15 cellular contexts compared by ENCODE assay signal in genomic region chr5:66909364-66909763, GRCh38.
A peak's percentile ranks its signal among the peaks of the same experiment; 100 is the strongest.
DNase-seq lines count a peak whose midpoint lies in the region; ATAC-seq and TF ChIP-seq lines count a peak whose summit lies in the region.
"Had no signal": no experiment of that assay in that cellular context is flagged by ENCODE, and none has a peak within 500 bp of the region (broad histone marks: within the 10 kb centered on the region; RNA-seq: fewer than 3 reads in every experiment).

No MANE protein-coding gene starts in this region.

- H3K4me1 Mint-ChIP-seq in activated naive CD8-positive, alpha-beta T cell treated with anti-CD3 and anti-CD28 coated beads, Interleukin-2, amount 50 U/mL, for 24 hours, result peaks cover 4% of the 10 kb centered on the region
- peaks cover 4% of the 10 kb centered on the region for H3K4me1 Mint-ChIP-seq in activated naive CD8-positive, alpha-beta T cell treated with anti-CD3 and anti-CD28 coated beads for 36 hours
- peaks cover 9% of the 10 kb centered on the region for H3K4me1 Mint-ChIP-seq in stimulated activated naive CD8-positive, alpha-beta T cell treated with anti-CD3 and anti-CD28 coated beads, Interleukin-15, Interleukin-2, amounts not matched to agents 100 ng/mL and 50 ng/mL, for 24 hours (ENCODE audit: low read depth)

- intact Hi-C loops in mucosa of descending colon (cut with DNase I, micrococcal nuclease), result no loop called here

- TF ChIP-seq CTCF in cardiac fibroblast (IDR thresholded peaks at IDR 0.05; ENCODE audit: low read depth, low read length) (no peak), mucosa of descending colon (IDR thresholded peaks at IDR 0.05) (no peak)

- no peaks in the 10 kb centered on the region for H3K36me3 ChIP-seq in mucosa of descending colon (ENCODE audit: low read depth)
- H3K36me3 ChIP-seq: BLaER1 treated with 17β-estradiol and CSF1 and Interleukin-3, amounts not matched to agents 10 nM and 100 nM had no signal

- H3K36me3 Mint-ChIP-seq in activated naive CD8-positive, alpha-beta T cell treated with anti-CD3 and anti-CD28 coated beads, Interleukin-2, amount 50 U/mL, for 24 hours (ENCODE audit: low read depth), result no peaks in the 10 kb centered on the region
- H3K36me3 Mint-ChIP-seq in activated naive CD8-positive, alpha-beta T cell treated with anti-CD3 and anti-CD28 coated beads for 36 hours, result no peaks in the 10 kb centered on the region
- H3K36me3 Mint-ChIP-seq in stimulated activated naive CD8-positive, alpha-beta T cell treated with anti-CD3 and anti-CD28 coated beads, Interleukin-15, Interleukin-2, amounts not matched to agents 100 ng/mL and 50 ng/mL, for 24 hours (ENCODE audit: low read depth), result no peaks in the 10 kb centered on the region
- H3K36me3 Mint-ChIP-seq: CD4-positive, CD25-positive, alpha-beta regulatory T cell had no signal

- peaks cover 4% of the 10 kb centered on the region for H3K27me3 Mint-ChIP-seq in activated naive CD8-positive, alpha-beta T cell treated with anti-CD3 and anti-CD28 coated beads, Interleukin-2, amount 50 U/mL, for 24 hours
- H3K27me3 Mint-ChIP-seq in activated naive CD8-positive, alpha-beta T cell treated with anti-CD3 and anti-CD28 coated beads for 36 hours, result no peaks in the 10 kb centered on the region
- peaks cover 4% of the 10 kb centered on the region for H3K27me3 Mint-ChIP-seq in stimulated activated naive CD8-positive, alpha-beta T cell treated with anti-CD3 and anti-CD28 coated beads, Interleukin-15, Interleukin-2, amounts not matched to agents 100 ng/mL and 50 ng/mL, for 24 hours
- H3K27me3 Mint-ChIP-seq: CD4-positive, CD25-positive, alpha-beta regulatory T cell had no signal

- no peak for DNase-seq in activated naive CD8-positive, alpha-beta T cell treated with anti-CD3 and anti-CD28 coated beads, Interleukin-2, amount 50 U/mL, for 24 hours
- DNase-seq in activated naive CD8-positive, alpha-beta T cell treated with anti-CD3 and anti-CD28 coated beads for 36 hours, result no peak
- DNase-seq in OCI-M1 (lab: John Stamatoyannopoulos, UW) (peak; percentile 38), cardiac fibroblast (ENCODE audit: low read depth in 2 of 2) (peak; percentile 9 to 34), mucosa of descending colon (no peak)
- DNase-seq: ACHN; CD4-positive, CD25-positive, alpha-beta regulatory T cell; DMS53; GF-D8; H7 had no signal

- no peak overlapping the region for H3K4me3 Mint-ChIP-seq in activated naive CD8-positive, alpha-beta T cell treated with anti-CD3 and anti-CD28 coated beads, Interleukin-2, amount 50 U/mL, for 24 hours
- H3K4me3 Mint-ChIP-seq in activated naive CD8-positive, alpha-beta T cell treated with anti-CD3 and anti-CD28 coated beads for 36 hours, result no peak overlapping the region
- H3K4me3 Mint-ChIP-seq in stimulated activated naive CD8-positive, alpha-beta T cell treated with anti-CD3 and anti-CD28 coated beads, Interleukin-15, Interleukin-2, amounts not matched to agents 100 ng/mL and 50 ng/mL, for 24 hours, result no peak overlapping the region
- H3K4me3 Mint-ChIP-seq: CD4-positive, CD25-positive, alpha-beta regulatory T cell; GM23338 had no signal

- no peaks in the 10 kb centered on the region for H3K4me1 ChIP-seq in mucosa of descending colon (ENCODE audit: low read depth)

- ATAC-seq in activated naive CD8-positive, alpha-beta T cell treated with anti-CD3 and anti-CD28 coated beads, Interleukin-2, amount 50 U/mL, for 24 hours, result peak; percentile 52
- ATAC-seq in mucosa of descending colon (no peak), HG03159 (IDR thresholded peaks at IDR 0.05; ENCODE audit: unreplicated experiment) (no peak), GM19463 (IDR thresholded peaks at IDR 0.05; ENCODE audit: unreplicated experiment) (no peak)
- ATAC-seq: GM23338 had no signal

- no peak overlapping the region for H3K4me3 ChIP-seq in cardiac fibroblast (replicated peaks in 1 of 2; ENCODE audit: low read depth in 2 of 2, low read length in 2 of 2)
- no peak overlapping the region for H3K4me3 ChIP-seq in mucosa of descending colon
- H3K4me3 ChIP-seq: BLaER1 treated with 17β-estradiol and CSF1 and Interleukin-3, amounts not matched to agents 10 nM and 100 nM; GM23338 had no signal

- no peaks in the 10 kb centered on the region for H3K9me3 ChIP-seq in mucosa of descending colon
- H3K9me3 ChIP-seq: BLaER1 treated with 17β-estradiol and CSF1 and Interleukin-3, amounts not matched to agents 10 nM and 100 nM had no signal

- no peak overlapping the region for H3K27ac Mint-ChIP-seq in activated naive CD8-positive, alpha-beta T cell treated with anti-CD3 and anti-CD28 coated beads, Interleukin-2, amount 50 U/mL, for 24 hours
- H3K27ac Mint-ChIP-seq in activated naive CD8-positive, alpha-beta T cell treated with anti-CD3 and anti-CD28 coated beads for 36 hours, result no peak overlapping the region
- H3K27ac Mint-ChIP-seq in stimulated activated naive CD8-positive, alpha-beta T cell treated with anti-CD3 and anti-CD28 coated beads, Interleukin-15, Interleukin-2, amounts not matched to agents 100 ng/mL and 50 ng/mL, for 24 hours, result peak overlapping the region; percentile 38
- H3K27ac Mint-ChIP-seq: CD4-positive, CD25-positive, alpha-beta regulatory T cell; GM23338 had no signal

- H3K9me3 Mint-ChIP-seq in activated naive CD8-positive, alpha-beta T cell treated with anti-CD3 and anti-CD28 coated beads, Interleukin-2, amount 50 U/mL, for 24 hours, result no peaks in the 10 kb centered on the region
- peaks cover 4% of the 10 kb centered on the region for H3K9me3 Mint-ChIP-seq in activated naive CD8-positive, alpha-beta T cell treated with anti-CD3 and anti-CD28 coated beads for 36 hours
- no peaks in the 10 kb centered on the region for H3K9me3 Mint-ChIP-seq in stimulated activated naive CD8-positive, alpha-beta T cell treated with anti-CD3 and anti-CD28 coated beads, Interleukin-15, Interleukin-2, amounts not matched to agents 100 ng/mL and 50 ng/mL, for 24 hours

Comparison
In these comparisons a context has a peak if more than half of its experiments do, and no peak if none do; other contexts are left out.
1. DNase-seq: peak in OCI-M1 (single experiment) and cardiac fibroblast (2 of 2); none in activated naive CD8-positive, alpha-beta T cell treated with anti-CD3 and anti-CD28 coated beads, Interleukin-2, amount 50 U/mL, for 24 hours (single experiment), activated naive CD8-positive, alpha-beta T cell treated with anti-CD3 and anti-CD28 coated beads for 36 hours (single experiment) and mucosa of descending colon (0 of 3).